In the genomic region with DNA sequence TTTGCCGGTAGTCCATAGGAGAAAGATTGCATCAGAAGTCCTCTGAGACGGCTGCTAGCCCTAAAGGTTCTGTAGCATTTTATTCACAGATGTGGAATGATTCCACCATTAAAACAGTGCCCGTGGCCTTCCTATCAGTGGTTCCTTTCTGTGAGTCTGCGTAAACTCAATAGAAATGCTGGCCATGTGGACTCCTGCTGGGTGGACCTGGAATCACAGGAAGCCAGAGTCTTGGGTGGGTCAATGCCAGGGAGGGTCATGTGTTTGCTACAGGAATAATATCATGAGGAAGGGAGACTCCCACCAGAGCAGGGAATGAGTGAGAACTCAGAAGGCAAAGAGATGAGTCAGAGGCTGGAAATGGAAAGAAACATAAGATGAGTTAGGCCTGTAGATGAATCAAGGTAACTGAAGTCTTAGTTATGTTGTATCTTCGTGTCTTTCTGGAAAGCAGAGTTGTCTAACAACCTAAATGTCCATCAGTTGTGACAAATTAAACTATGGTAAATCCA, we compare ENCODE assay signal across 23 cellular contexts.
"Had no signal": no experiment of that assay in that cellular context is flagged by ENCODE, and none has a peak within 500 bp of the region (broad histone marks: within the 10 kb centered on the region; RNA-seq: fewer than 3 reads in every experiment).

No MANE protein-coding gene starts in this region.

- DNase-seq: activated CD4-positive, alpha-beta T cell treated with anti-CD3 and anti-CD28 coated beads for 48 hours; activated CD4-positive, alpha-beta T cell treated with anti-CD3 and anti-CD28 coated beads, Interleukin-2, amount 50 U/mL, for 48 hours; activated CD4-positive, CD25-positive, alpha-beta regulatory T cell; activated CD8-positive, alpha-beta memory T cell treated with anti-CD3 and anti-CD28 coated beads for 24 hours; activated effector memory CD4-positive, alpha-beta T cell treated with anti-CD3 and anti-CD28 coated beads, Interleukin-2, amount 50 U/mL, for 16 hours; activated naive CD4-positive, alpha-beta T cell treated with anti-CD3 and anti-CD28 coated beads for 36 hours; activated naive CD8-positive, alpha-beta T cell treated with anti-CD3 and anti-CD28 coated beads for 36 hours; adrenal gland; aorta; body of pancreas; colonic mucosa; effector CD8-positive, alpha-beta T cell; left cardiac atrium; left ventricle myocardium superior; naive B cell; ovary; retina; stimulated activated naive CD4-positive, alpha-beta T cell treated with Interleukin-2 at 50 U/mL for 16 hours; uterus had no signal

- H3K27ac Mint-ChIP-seq: activated naive CD4-positive, alpha-beta T cell treated with anti-CD3 and anti-CD28 coated beads for 36 hours; activated naive CD8-positive, alpha-beta T cell treated with anti-CD3 and anti-CD28 coated beads for 36 hours; activated T-helper 1 cell treated with anti-CD3 and anti-CD28 coated beads, Interleukin-12 subunit alpha, Interleukin-12 subunit beta, Interleukin-2, Interleukin-4 antibody, amounts not matched to agents 30 ng/mL and 10 ng/mL and 1 ng/mL, durations not matched to agents 14 hours and 24 hours and 36 hours; T-helper 2 cell treated with Interferon-gamma antibody and Interleukin-4, amounts not matched to agents 5 μg/mL and 100 μg/mL, for 36 hours had no signal

- FAIRE-seq: frontal cortex, keratinocyte had no signal

- H3K27me3 Mint-ChIP-seq: activated naive CD8-positive, alpha-beta T cell treated with anti-CD3 and anti-CD28 coated beads for 36 hours; naive B cell had no signal

- H3K4me3 Mint-ChIP-seq: activated naive CD4-positive, alpha-beta T cell treated with anti-CD3 and anti-CD28 coated beads for 36 hours; activated naive CD8-positive, alpha-beta T cell treated with anti-CD3 and anti-CD28 coated beads for 36 hours; activated T-helper 1 cell treated with anti-CD3 and anti-CD28 coated beads, Interleukin-12 subunit alpha, Interleukin-12 subunit beta, Interleukin-2, Interleukin-4 antibody, amounts not matched to agents 30 ng/mL and 10 ng/mL and 1 ng/mL, durations not matched to agents 14 hours and 24 hours and 36 hours; naive B cell; T-helper 2 cell treated with Interferon-gamma antibody and Interleukin-4, amounts not matched to agents 5 μg/mL and 100 μg/mL, for 36 hours had no signal

- ATAC-seq: body of pancreas, left cardiac atrium, left ventricle myocardium superior had no signal
